ENCODE assay signal across 8 cellular contexts in the genomic region with DNA sequence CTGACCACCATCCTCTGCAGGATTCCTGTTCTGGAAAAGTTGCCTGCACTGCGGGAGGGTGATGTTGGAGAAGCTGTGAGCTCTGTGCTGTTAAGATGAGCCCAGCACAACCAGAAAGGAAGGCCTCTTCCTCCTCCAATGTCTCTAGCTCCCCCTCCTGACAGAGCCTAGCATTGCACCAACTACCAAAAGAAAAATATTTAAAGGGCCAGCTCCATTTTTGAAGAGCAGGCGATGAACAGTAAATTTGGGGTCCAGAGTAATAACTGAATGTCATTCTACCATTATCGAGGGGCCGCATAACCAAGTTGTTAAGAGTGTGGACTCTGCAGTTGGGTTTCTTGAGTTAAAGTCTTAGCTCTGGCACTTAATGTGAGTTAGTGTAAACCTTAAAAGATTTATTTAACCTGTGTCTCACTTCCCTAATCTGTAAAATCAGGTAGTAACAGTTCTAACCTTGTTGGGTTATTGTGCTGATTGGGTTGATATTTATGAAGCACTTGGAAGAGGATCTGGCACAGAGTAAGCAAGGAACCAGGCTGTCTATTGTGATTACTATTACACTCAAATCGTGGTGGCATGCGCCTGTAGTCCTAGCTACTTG. TPM values are rescaled to one million over a fixed set of nuclear protein-coding genes. Genes with fewer than 3 reads are reported as not detected.
DNase-seq lines count a peak whose midpoint lies in the region; ATAC-seq lines count a peak whose summit lies in the region.

No MANE protein-coding gene starts in this region.

- peak; percentile 18 to 50 for DNase-seq in NCI-H446 (lab: John Stamatoyannopoulos, UW)
- no peak for DNase-seq in NCI-H446 treated with DMSO at 0.1 percent for 48 hours (lab: John Stamatoyannopoulos, UW)
- DNase-seq in NCI-H748 treated with DMSO at 0.1 percent for 48 hours (lab: John Stamatoyannopoulos, UW), result peak; percentile 57
- peak; percentile 86 for DNase-seq in activated CD4-positive, alpha-beta memory T cell treated with anti-CD3 and anti-CD28 coated beads for 36 hours
- DNase-seq in effector CD4-positive, alpha-beta T cell, result peak; percentile 77
- peak; percentile 86 to 87 for DNase-seq in memory B cell (ENCODE audit: low spot score in 2 of 2)
- peak; percentile 30 to 47 for DNase-seq in stimulated activated CD8-positive, alpha-beta memory T cell treated with anti-CD3 and anti-CD28 coated beads, Interleukin-15, amount 100 ng/mL, for 48 hours (ENCODE audit: low read depth in 2 of 2)

- ATAC-seq in HG03196 (IDR thresholded peaks at IDR 0.05; ENCODE audit: unreplicated experiment) (peak; percentile 69), memory B cell (ENCODE audit: low read depth) (peak; percentile 86)

- intact Hi-C loops in activated CD4-positive, alpha-beta memory T cell treated with anti-CD3 and anti-CD28 coated beads for 36 hours (cut with micrococcal nuclease), result loop anchor here (1.0 to 10.0 kb wide), 8 partner anchors 41 to 304 kb away; a partner anchor contains a TSS

- H3K36me3 Mint-ChIP-seq in activated CD4-positive, alpha-beta memory T cell treated with anti-CD3 and anti-CD28 coated beads for 36 hours, result no peaks in the 10 kb centered on the region
- peaks cover 11% of the 10 kb centered on the region for H3K36me3 Mint-ChIP-seq in memory B cell

- H3K27me3 Mint-ChIP-seq in activated CD4-positive, alpha-beta memory T cell treated with anti-CD3 and anti-CD28 coated beads for 36 hours, result no peaks in the 10 kb centered on the region
- H3K27me3 Mint-ChIP-seq in memory B cell, result no peaks in the 10 kb centered on the region

- H3K4me1 Mint-ChIP-seq in activated CD4-positive, alpha-beta memory T cell treated with anti-CD3 and anti-CD28 coated beads for 36 hours (ENCODE audit: low read depth), result peaks cover 21% of the 10 kb centered on the region
- H3K4me1 Mint-ChIP-seq in memory B cell, result peaks cover 16% of the 10 kb centered on the region

- POLR2A ChIA-PET in activated CD4-positive, alpha-beta memory T cell treated with anti-CD3 and anti-CD28 coated beads for 36 hours (lab: Charles Lee), result interaction anchor here (0.8 to 2.7 kb wide), 4 partner anchors 43 to 247 kb away, joined by 3 to 9 read pairs (median 4); a partner anchor contains a TSS

- no peaks in the 10 kb centered on the region for H3K9me3 Mint-ChIP-seq in activated CD4-positive, alpha-beta memory T cell treated with anti-CD3 and anti-CD28 coated beads for 36 hours
- H3K9me3 Mint-ChIP-seq in memory B cell, result peaks cover 2% of the 10 kb centered on the region

- CTCF ChIA-PET in activated CD4-positive, alpha-beta memory T cell treated with anti-CD3 and anti-CD28 coated beads for 36 hours (lab: Charles Lee), result interaction anchor here (0.6 to 7.6 kb wide), 72 partner anchors 9 to 1440 kb away, joined by 3 to 329 read pairs (median 4); a partner anchor contains a TSS

- H3K4me3 Mint-ChIP-seq in activated CD4-positive, alpha-beta memory T cell treated with anti-CD3 and anti-CD28 coated beads for 36 hours, result no peak overlapping the region
- no peak overlapping the region for H3K4me3 Mint-ChIP-seq in memory B cell

- no peak overlapping the region for H3K27ac Mint-ChIP-seq in activated CD4-positive, alpha-beta memory T cell treated with anti-CD3 and anti-CD28 coated beads for 36 hours
- H3K27ac Mint-ChIP-seq in memory B cell, result peak overlapping the region; percentile 84

RNA-seq across cellular contexts. Expression of a gene that starts 3.9 kb away (rescaled TPM):
- total RNA-seq in activated CD4-positive, alpha-beta memory T cell treated with anti-CD3 and anti-CD28 coated beads for 36 hours, result not detected

RNA-seq across cellular contexts. Expression of a gene that starts 28.3 kb away (rescaled TPM):
- 1 to 10 TPM in 1 of 2 experiments, under 1 TPM in 1; 0.57 to 1.2 TPM for total RNA-seq in activated CD4-positive, alpha-beta memory T cell treated with anti-CD3 and anti-CD28 coated beads for 36 hours

RNA-seq across cellular contexts. Expression of a gene that starts 42.6 kb away (rescaled TPM):
- 10 to 100 TPM; 17.7 TPM for total RNA-seq in activated CD4-positive, alpha-beta memory T cell treated with anti-CD3 and anti-CD28 coated beads for 36 hours
